Comparison of ENCODE assay signal across 8 cellular contexts in the genomic region with DNA sequence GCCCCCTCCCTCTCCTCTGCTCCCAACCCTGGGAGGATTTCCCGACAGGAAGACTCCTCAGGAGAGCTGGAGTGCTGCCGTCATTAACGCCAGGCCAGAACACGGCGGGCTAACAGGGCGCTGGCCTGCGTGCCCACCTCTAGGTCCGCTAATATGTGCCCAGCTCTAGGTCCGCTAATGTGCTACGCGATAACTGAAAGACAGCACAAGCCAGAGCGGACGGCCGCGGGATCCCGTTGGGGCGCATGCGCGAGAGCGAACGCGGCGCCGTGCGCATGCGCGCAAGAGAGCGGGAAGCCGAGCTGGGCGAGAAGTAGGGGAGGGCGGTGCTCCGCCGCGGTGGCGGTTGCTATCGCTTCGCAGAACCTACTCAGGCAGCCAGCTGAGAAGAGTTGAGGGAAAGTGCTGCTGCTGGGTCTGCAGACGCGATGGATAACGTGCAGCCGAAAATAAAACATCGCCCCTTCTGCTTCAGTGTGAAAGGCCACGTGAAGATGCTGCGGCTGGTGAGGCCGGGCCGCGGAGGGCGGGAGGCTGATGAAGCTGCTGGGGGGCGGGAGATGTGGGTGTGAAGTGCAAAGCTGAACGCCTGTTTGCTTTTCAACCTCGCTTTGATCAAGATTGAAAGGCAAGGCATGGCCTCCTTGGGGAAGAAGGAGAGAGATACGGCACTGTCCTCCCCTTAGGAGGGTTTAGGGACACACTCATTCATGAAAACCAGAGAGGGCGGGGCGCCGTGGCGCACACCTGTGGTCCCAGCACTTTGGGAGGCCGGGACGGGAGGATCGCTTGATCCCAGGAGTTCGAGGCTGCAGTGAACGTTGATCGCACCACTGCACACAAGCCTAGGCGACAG. TPM values are rescaled to one million over a fixed set of nuclear protein-coding genes. Genes with fewer than 3 reads are reported as not detected.
DNase-seq lines count a peak whose midpoint lies in the region; ATAC-seq and TF ChIP-seq lines count a peak whose summit lies in the region.

A gene with protein sequence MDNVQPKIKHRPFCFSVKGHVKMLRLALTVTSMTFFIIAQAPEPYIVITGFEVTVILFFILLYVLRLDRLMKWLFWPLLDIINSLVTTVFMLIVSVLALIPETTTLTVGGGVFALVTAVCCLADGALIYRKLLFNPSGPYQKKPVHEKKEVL (plus strand): TSS at position 289 of the 856 bp plus-strand sequence. CDS start 140 bp downstream, at position 429.

- peak within 1 kb of the TSS; percentile 97 for H3K27ac Mint-ChIP-seq in T-helper 1 cell treated with Interleukin-12 subunit alpha and Interleukin-12 subunit beta and Interleukin-4 antibody, amounts not matched to agents 30 μg/mL and 1 μg/mL, for 36 hours
- H3K27ac Mint-ChIP-seq in progenitor cell of endocrine pancreas, result peak within 1 kb of the TSS; percentile 94

- H3K27me3 ChIP-seq in upper lobe of left lung, result no peaks in the 10 kb centered on the region

- H3K36me3 ChIP-seq in upper lobe of left lung, result peaks cover 0 to 7% (median 0%) of the 10 kb centered on the region in 4 donors

- DNase-seq in GM13976 (ENCODE audit: low spot score), result peak; percentile 96
- DNase-seq in NCI-H146 treated with DMSO at 0.1 percent for 48 hours (lab: John Stamatoyannopoulos, UW; ENCODE audit: unreplicated experiment), result peak; percentile 53
- DNase-seq in amniotic epithelial cell (ENCODE audit: low read depth), result peak; percentile 76
- peak; percentile 90 for DNase-seq in left cardiac atrium
- peak; percentile 85 for DNase-seq in progenitor cell of endocrine pancreas (ENCODE audit: low spot score, unreplicated experiment)
- DNase-seq in upper lobe of left lung, result peak; percentile 87 to 99

- H3K9me3 Mint-ChIP-seq in T-helper 1 cell treated with Interleukin-12 subunit alpha and Interleukin-12 subunit beta and Interleukin-4 antibody, amounts not matched to agents 30 μg/mL and 1 μg/mL, for 36 hours, result no peaks in the 10 kb centered on the region
- no peaks in the 10 kb centered on the region for H3K9me3 Mint-ChIP-seq in progenitor cell of endocrine pancreas (ENCODE audit: low read depth)

- in situ Hi-C loops in GM13976 (cut with MboI; ENCODE audit: low sequenced_read_pairs, unreplicated experiment), result no loop called here

- ATAC-seq in HG02870 (IDR thresholded peaks at IDR 0.05; ENCODE audit: unreplicated experiment) (peak; percentile 61), left cardiac atrium (peak; percentile 82 to 86), upper lobe of left lung (ENCODE audit: low FRiP score in 2 of 2) (peak; percentile 93 to 94)

- TF ChIP-seq CTCF in GM13976 (IDR thresholded peaks at IDR 0.05; ENCODE audit: borderline replicate concordance, control extremely low read depth, extremely low read depth, insufficient read depth, missing control alignments) (no peak), progenitor cell of endocrine pancreas (IDR thresholded peaks at IDR 0.05; ENCODE audit: unreplicated experiment) (no peak), upper lobe of left lung (IDR thresholded peaks at IDR 0.05) (peak in 1 of 6 experiments; percentile 45)

- peak within 1 kb of the TSS; percentile 56 to 81 (median 65) for H3K4me3 ChIP-seq in upper lobe of left lung

- TF ChIP-seq POLR2A in upper lobe of left lung (IDR thresholded peaks at IDR 0.05), result peak in 3 of 4 donors; percentile 59 to 96 (median 91)

- H3K4me1 ChIP-seq in upper lobe of left lung, result peaks cover 41 to 64% (median 45%) of the 10 kb centered on the region in 4 donors

- intact Hi-C loops in left cardiac atrium (cut with DNase I), result no loop called here

- H3K4me3 Mint-ChIP-seq in T-helper 1 cell treated with Interleukin-12 subunit alpha and Interleukin-12 subunit beta and Interleukin-4 antibody, amounts not matched to agents 30 μg/mL and 1 μg/mL, for 36 hours, result peak within 1 kb of the TSS; percentile 99
- peak within 1 kb of the TSS; percentile 79 for H3K4me3 Mint-ChIP-seq in progenitor cell of endocrine pancreas (ENCODE audit: low read depth)

- peaks cover 68% of the 10 kb centered on the region for H3K4me1 Mint-ChIP-seq in T-helper 1 cell treated with Interleukin-12 subunit alpha and Interleukin-12 subunit beta and Interleukin-4 antibody, amounts not matched to agents 30 μg/mL and 1 μg/mL, for 36 hours (ENCODE audit: low read depth)
- peaks cover 23% of the 10 kb centered on the region for H3K4me1 Mint-ChIP-seq in progenitor cell of endocrine pancreas (ENCODE audit: low read depth)

- peaks cover 48% of the 10 kb centered on the region for H3K36me3 Mint-ChIP-seq in T-helper 1 cell treated with Interleukin-12 subunit alpha and Interleukin-12 subunit beta and Interleukin-4 antibody, amounts not matched to agents 30 μg/mL and 1 μg/mL, for 36 hours (ENCODE audit: low read depth)
- H3K36me3 Mint-ChIP-seq in progenitor cell of endocrine pancreas (ENCODE audit: insufficient read depth), result peaks cover 9% of the 10 kb centered on the region

- peak in 1 of 4 donors; percentile 24 for TF ChIP-seq EP300 in upper lobe of left lung (IDR thresholded peaks at IDR 0.05)

- 4 to 14% methylated on average over 29 to 63 of the region's 63 CpGs for WGBS in upper lobe of left lung, 2 donors

- H3K9me3 ChIP-seq in upper lobe of left lung, result no peaks in the 10 kb centered on the region

- peak within 1 kb of the TSS; percentile 93 to 98 (median 96) for H3K27ac ChIP-seq in upper lobe of left lung

- H3K27me3 Mint-ChIP-seq in T-helper 1 cell treated with Interleukin-12 subunit alpha and Interleukin-12 subunit beta and Interleukin-4 antibody, amounts not matched to agents 30 μg/mL and 1 μg/mL, for 36 hours (ENCODE audit: low read depth), result peaks cover 3% of the 10 kb centered on the region
- H3K27me3 Mint-ChIP-seq in progenitor cell of endocrine pancreas, result no peaks in the 10 kb centered on the region

RNA-seq across cellular contexts. Expression of the gene that starts here (rescaled TPM):
- total RNA-seq in left cardiac atrium, result 10 to 100 TPM; 15.8 to 22.5 TPM
- total RNA-seq in progenitor cell of endocrine pancreas, result 35.6 and 38.1 TPM in 2 replicates
- total RNA-seq in upper lobe of left lung, result 10 to 100 TPM; 18.2 to 71.7 (median 47.4) TPM

Comparison
In these comparisons a context has a peak if more than half of its experiments do, and no peak if none do; other contexts are left out.
1. Peak in every context shown above with its lines: DNase-seq, ATAC-seq, H3K4me3 ChIP-seq and H3K27ac ChIP-seq.